9 cellular contexts compared by ENCODE assay signal in the genomic region with DNA sequence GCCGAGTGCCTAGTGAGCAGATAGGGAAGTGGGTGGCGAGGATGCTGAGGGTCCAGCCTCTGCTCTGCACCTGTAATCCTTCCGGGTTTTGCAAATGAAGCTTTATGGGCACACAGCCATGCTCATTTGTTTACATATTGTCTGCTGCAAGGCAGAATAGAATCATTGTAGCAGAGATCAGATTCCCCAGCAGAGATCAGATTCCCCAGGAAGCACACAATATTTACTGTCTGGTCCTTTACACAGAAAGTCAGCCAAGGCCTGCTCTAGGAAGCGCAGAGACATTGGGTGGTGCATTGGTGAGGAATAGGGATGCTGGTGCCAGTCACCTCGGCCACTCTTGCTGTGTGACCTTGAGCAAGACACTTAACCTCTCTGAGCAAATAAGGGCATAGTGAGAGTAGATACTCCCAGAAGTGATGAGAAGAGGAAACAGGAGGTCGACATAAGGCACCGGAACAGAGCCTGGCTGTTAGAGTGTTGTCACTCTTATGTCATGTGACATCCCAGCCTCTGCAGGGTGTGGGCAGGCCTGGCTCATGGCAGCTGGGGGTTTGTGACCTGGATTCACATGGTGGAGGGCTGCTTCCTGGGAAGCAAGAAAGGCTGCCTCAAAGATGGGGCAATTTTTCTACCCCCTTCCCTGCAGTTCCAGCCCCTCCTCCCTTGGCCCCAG. TPM values are rescaled to one million over a fixed set of nuclear protein-coding genes. Genes with fewer than 3 reads are reported as not detected.
A peak's percentile ranks its signal among the peaks of the same experiment; 100 is the strongest.
DNase-seq lines count a peak whose midpoint lies in the region; ATAC-seq and TF ChIP-seq lines count a peak whose summit lies in the region.
"Had no signal": no experiment of that assay in that cellular context is flagged by ENCODE, and none has a peak within 500 bp of the region (broad histone marks: within the 10 kb centered on the region; RNA-seq: fewer than 3 reads in every experiment).

No MANE protein-coding gene starts in this region.

- H4K8ac ChIP-seq in IMR-90 (ENCODE audit: low read depth in 2 of 2, low read length in 2 of 2), result peak overlapping the region in 1 of 2 experiments; percentile 1; a peak in 1 of 4 replicates

- peak overlapping the region; percentile 71 for H2AK9ac ChIP-seq in IMR-90 (replicated peaks; ENCODE audit: low read depth, low read length, poor library complexity)

- H3K23ac ChIP-seq in IMR-90 (ENCODE audit: low read depth, low read length), result peak overlapping the region; percentile 24; the same call in 1 of the 2 replicates

- TF ChIP-seq POLR2A in IMR-90 (IDR thresholded peaks at IDR 0.05; ENCODE audit: low read depth, low read length), result no peak

- H3K79me2 ChIP-seq in OCI-LY7 (ENCODE audit: insufficient read depth, low read depth, low read length), result peaks cover 49% of the 10 kb centered on the region; the same call in 1 of the 2 replicates

- no peak overlapping the region for H3K4ac ChIP-seq in IMR-90 (ENCODE audit: low read depth, low read length)

- H3K79me1 ChIP-seq in IMR-90 (ENCODE audit: low read depth in 1 of 2, low read length in 2 of 2), result peaks cover 32 to 85% of the 10 kb centered on the region in 2 experiments

- peak; percentile 83 for ATAC-seq in IMR-90 (ENCODE audit: low read depth)
- ATAC-seq in HG03175 (IDR thresholded peaks at IDR 0.05; ENCODE audit: unreplicated experiment), result no peak
- ATAC-seq in GM18511 (IDR thresholded peaks at IDR 0.05; ENCODE audit: unreplicated experiment), result no peak

- H3K9me3 ChIP-seq in BLaER1, result peaks cover 9% of the 10 kb centered on the region
- H3K9me3 ChIP-seq in IMR-90 (ENCODE audit: control insufficient read depth, insufficient read depth, low read length), result no peaks in the 10 kb centered on the region
- H3K9me3 ChIP-seq in OCI-LY7 (ENCODE audit: low read length), result no peaks in the 10 kb centered on the region

- H3K27ac ChIP-seq in BLaER1 (no peak overlapping the region), IMR-90 (ENCODE audit: insufficient read depth, low read length) (0 out of 2 replicates have a peak overlapping the region, but pooled peaks have one; percentile 0), OCI-LY7 (ENCODE audit: low read depth, low read length, poor library complexity, severe bottlenecking) (peak overlapping the region; percentile 27)

- intact Hi-C loops in IMR-90 (cut with micrococcal nuclease) (no loop called here), OCI-LY7 (cut with micrococcal nuclease; ENCODE audit: unreplicated experiment) (no loop called here)

- peak; percentile 69 for DNase-seq in IMR-90
- DNase-seq in OCI-LY7 (ENCODE audit: low spot score), result peak; percentile 55
- peak; percentile 48 for DNase-seq in foreskin melanocyte
- DNase-seq in dedifferentiated amniotic fluid mesenchymal stem cell (ENCODE audit: extremely low spot score), result no peak
- no peak for DNase-seq in HEK293T (ENCODE audit: extremely low spot score)
- DNase-seq: kidney had no signal

- in situ Hi-C loops in IMR-90 (cut with MboI; ENCODE audit: low sequenced_read_pairs), result no loop called here

- H3K9me2 ChIP-seq in OCI-LY7 (ENCODE audit: insufficient read depth, low read length), result no peaks in the 10 kb centered on the region

- H3K56ac ChIP-seq in IMR-90 (ENCODE audit: extremely low read depth, insufficient read depth, low read length), result no peak overlapping the region

- H3K9ac ChIP-seq in BLaER1 (no peak overlapping the region), IMR-90 (ENCODE audit: low read depth, low read length) (no peak overlapping the region)

- H2AK5ac ChIP-seq in IMR-90 (ENCODE audit: low read depth, low read length), result peak overlapping the region; percentile 23; the same call in 1 of the 2 replicates

- no peak for TF ChIP-seq RAD21 in IMR-90 (IDR thresholded peaks at IDR 0.05; ENCODE audit: low read length)

- no peak overlapping the region for H3K4me3 ChIP-seq in BLaER1
- no peak overlapping the region for H3K4me3 ChIP-seq in IMR-90 (ENCODE audit: insufficient read depth, low read depth, low read length)
- H3K4me3 ChIP-seq in OCI-LY7 (ENCODE audit: low read depth, low read length, poor library complexity, severe bottlenecking), result no peak overlapping the region

- no peak overlapping the region for H4K91ac ChIP-seq in IMR-90 (ENCODE audit: insufficient read depth, low read depth, low read length)

- H4K20me1 ChIP-seq in BLaER1 (peaks cover 100% of the 10 kb centered on the region), IMR-90 (ENCODE audit: insufficient read depth, low read length) (peaks cover 72% of the 10 kb centered on the region), OCI-LY7 (ENCODE audit: insufficient read depth, low read length) (0 out of 2 replicates have a peak, but pooled peaks cover 8% of the 10 kb centered on the region)

- no peak overlapping the region for H2BK120ac ChIP-seq in IMR-90 (ENCODE audit: low read depth, low read length)

- dilution Hi-C loops in IMR-90 (cut with HindIII; ENCODE audit: low sequenced_read_pairs, unreplicated experiment), result no loop called here

- TF ChIP-seq CTCF in IMR-90 (conservative IDR thresholded peaks at IDR 0.05; ENCODE audit: low read depth, low read length) (no peak), OCI-LY7 (conservative IDR thresholded peaks at IDR 0.05; ENCODE audit: low read length) (no peak)

- H3K36me3 ChIP-seq in BLaER1 (peaks cover 78% of the 10 kb centered on the region), IMR-90 (ENCODE audit: control insufficient read depth, insufficient read depth, low read length) (no peaks in the 10 kb centered on the region), OCI-LY7 (ENCODE audit: insufficient read depth, low read length) (peaks cover 10% of the 10 kb centered on the region; the same call in 1 of the 2 replicates)

- no peaks in the 10 kb centered on the region for H3K27me3 ChIP-seq in BLaER1
- H3K27me3 ChIP-seq in IMR-90 (ENCODE audit: control insufficient read depth, insufficient read depth, low read length), result no peaks in the 10 kb centered on the region

- H2AFZ ChIP-seq in IMR-90 (replicated peaks; ENCODE audit: low read length, poor library complexity) (no peak overlapping the region), OCI-LY7 (ENCODE audit: low read length) (no peak overlapping the region)

- no peak overlapping the region for H4K5ac ChIP-seq in IMR-90 (ENCODE audit: low read depth, low read length)

- WGBS in IMR-90 (ENCODE audit: extremely low coverage in 2 of 2, insufficient read length in 1 of 2), 2 experiments, result 88% methylated on average over 1 of the region's 7 CpGs; no CpG with 5 or more reads in 1 of the 2 experiments

- CTCF ChIA-PET in IMR-90 (lab: Yijun Ruan, JAX) (no interaction called here), OCI-LY7 (lab: Charles Lee; ENCODE audit: unreplicated experiment) (no interaction called here), HEK293T (lab: Yijun Ruan, JAX) (interaction anchor here (0.6 kb wide), 1 partner anchor 411 kb away, joined by 7 read pairs; no protein-coding TSS in a partner anchor)

- peaks cover 24% of the 10 kb centered on the region for H3K9me1 ChIP-seq in IMR-90 (ENCODE audit: insufficient read depth, low read length)

- no TSS peak for BruUV-seq in IMR-90 (replicated peaks; lab: Mats Ljungman, UMichigan)
- no TSS peak for BruUV-seq in OCI-LY7 (replicated peaks; lab: Mats Ljungman, UMichigan)

- peaks cover 34% of the 10 kb centered on the region for H3K4me1 ChIP-seq in BLaER1
- H3K4me1 ChIP-seq in IMR-90 (ENCODE audit: control insufficient read depth, insufficient read depth, low read length), result peaks cover 16% of the 10 kb centered on the region
- H3K4me1 ChIP-seq in OCI-LY7 (ENCODE audit: insufficient read depth, low read length, poor library complexity, severe bottlenecking), result peaks cover 23% of the 10 kb centered on the region

- no peak overlapping the region for H2BK20ac ChIP-seq in IMR-90 (ENCODE audit: low read depth, low read length)

- no peak overlapping the region for H3K18ac ChIP-seq in IMR-90 (ENCODE audit: low read depth, low read length)

- peak overlapping the region; percentile 31 for H2BK5ac ChIP-seq in IMR-90 (ENCODE audit: low read depth, low read length, poor library complexity, severe bottlenecking)

- H3K4me2 ChIP-seq in BLaER1 (0 out of 2 replicates have a peak overlapping the region, but pooled peaks have one; percentile 7), IMR-90 (ENCODE audit: low read depth, low read length) (peak overlapping the region; percentile 31), OCI-LY7 (ENCODE audit: low read length) (peak overlapping the region; percentile 63)

- POLR2A ChIA-PET in IMR-90 (lab: Charles Lee; ENCODE audit: unreplicated experiment), result no interaction called here
- POLR2A ChIA-PET in OCI-LY7 (lab: Charles Lee), result interaction anchor here (0.5 kb wide), 1 partner anchor 43 kb away, joined by 3 read pairs; no protein-coding TSS in a partner anchor
- POLR2A ChIA-PET in HEK293T (lab: Yijun Ruan, JAX), result no interaction called here

- H2BK15ac ChIP-seq in IMR-90 (ENCODE audit: low read depth, low read length), result no peak overlapping the region

- H3K14ac ChIP-seq in IMR-90 (replicated peaks; ENCODE audit: low read depth, low read length), result peak overlapping the region; percentile 25; the same call in 1 of the 2 replicates

TF ChIP-seq in HEK293T, 16 proteins besides CTCF, POLR2A, EP300 and RAD21 (continues in another document):
- TF ChIP-seq TARDBP (IDR thresholded peaks at IDR 0.05), result no peak
- TF ChIP-seq FOXA1 (IDR thresholded peaks at IDR 0.05), result no peak
- no peak for TF ChIP-seq NFRKB (IDR thresholded peaks at IDR 0.05)

RNA-seq across cellular contexts. Expression of a gene that starts 25.6 kb away (rescaled TPM):
- total RNA-seq in IMR-90 (2012; rRNA removed) (17.2 and 20.3 TPM in 2 replicates), OCI-LY7 (2022) (107 and 108 TPM in 2 replicates)
- polyA plus RNA-seq in IMR-90 (2012; rRNA removed), result 67.1 and 72.1 TPM in 2 replicates
- 48.1 and 93.2 TPM in 2 replicates for polyA plus RNA-seq in IMR-90 (2012; cell fraction: cytosol; rRNA removed)
- polyA plus RNA-seq in IMR-90 (2012; cell fraction: nucleus; rRNA removed; ENCODE audit: low replicate concordance), result 66.7 and 125 TPM in 2 replicates
- 35.1 and 41.2 TPM in 2 replicates for total RNA-seq in OCI-LY7 (2014; rRNA removed; shearing (Covaris generic))

RNA-seq across cellular contexts. Expression of a gene that starts 31.4 kb away (rescaled TPM):
- total RNA-seq in IMR-90 (2012; rRNA removed) (53.6 and 61.5 TPM in 2 replicates), OCI-LY7 (2022) (27.5 and 31.5 TPM in 2 replicates)
- 78.0 and 110 TPM in 2 replicates for polyA plus RNA-seq in IMR-90 (2012; rRNA removed)
- 74.0 and 129 TPM in 2 replicates for polyA plus RNA-seq in IMR-90 (2012; cell fraction: cytosol; rRNA removed)
- 108 and 239 TPM in 2 replicates for polyA plus RNA-seq in IMR-90 (2012; cell fraction: nucleus; rRNA removed; ENCODE audit: low replicate concordance)
- 26.7 and 31.8 TPM in 2 replicates for total RNA-seq in OCI-LY7 (2014; rRNA removed; shearing (Covaris generic))

RNA-seq across cellular contexts. Expression of a gene that starts 31.6 kb away (rescaled TPM):
- total RNA-seq in IMR-90 (2012; rRNA removed) (13.4 and 13.9 TPM in 2 replicates), OCI-LY7 (2022) (26.2 and 27.3 TPM in 2 replicates)
- 9.3 and 10.8 TPM in 2 replicates for polyA plus RNA-seq in IMR-90 (2012; rRNA removed)
- 13.5 and 20.9 TPM in 2 replicates for polyA plus RNA-seq in IMR-90 (2012; cell fraction: cytosol; rRNA removed)
- polyA plus RNA-seq in IMR-90 (2012; cell fraction: nucleus; rRNA removed; ENCODE audit: low replicate concordance), result 5.5 and 16.3 TPM in 2 replicates
- total RNA-seq in OCI-LY7 (2014; rRNA removed; shearing (Covaris generic)), result 24.1 and 28.3 TPM in 2 replicates

RNA-seq across cellular contexts. Expression of a gene that starts 48.8 kb away (rescaled TPM):
- total RNA-seq in IMR-90 (2012; rRNA removed) (0.18 and 0.28 TPM in 2 replicates), OCI-LY7 (2022) (4.9 and 7.5 TPM in 2 replicates)
- polyA plus RNA-seq in IMR-90 (2012; rRNA removed), result 0.16 and 0.19 TPM in 2 replicates
- 0.51 and 0.58 TPM in 2 replicates for polyA plus RNA-seq in IMR-90 (2012; cell fraction: cytosol; rRNA removed)
- polyA plus RNA-seq in IMR-90 (2012; cell fraction: nucleus; rRNA removed; ENCODE audit: low replicate concordance), result 0.61 and 0.69 TPM in 2 replicates
- total RNA-seq in OCI-LY7 (2014; rRNA removed; shearing (Covaris generic)), result 4.2 and 5.2 TPM in 2 replicates

Comparison
In these comparisons a context has a peak if more than half of its experiments do, and no peak if none do; other contexts are left out.
1. H3K4me2 ChIP-seq: peak in every context shown above with its lines; median percentile 63 in OCI-LY7; 31 in IMR-90; 7 in BLaER1.
2. DNase-seq: peak in IMR-90 (single experiment), OCI-LY7 (single experiment) and foreskin melanocyte (single experiment); none in dedifferentiated amniotic fluid mesenchymal stem cell (single experiment) and HEK293T (single experiment).